Comparison of ENCODE assay signal across 22 cellular contexts in genomic region chr3:114120211-114120610, GRCh38. TPM values are rescaled to one million over a fixed set of nuclear protein-coding genes. Genes with fewer than 3 reads are reported as not detected.
DNase-seq lines count a peak whose midpoint lies in the region; ATAC-seq and TF ChIP-seq lines count a peak whose summit lies in the region.
"Had no signal": no experiment of that assay in that cellular context is flagged by ENCODE, and none has a peak within 500 bp of the region (broad histone marks: within the 10 kb centered on the region; RNA-seq: fewer than 3 reads in every experiment).

No MANE protein-coding gene starts in this region.

- H3K23ac ChIP-seq in mesenchymal stem cell (ENCODE audit: low read length in 2 of 2), result no peak overlapping the region

- H2AFZ ChIP-seq in mesenchymal stem cell (ENCODE audit: low read depth, low read length), result no peak overlapping the region
- peak overlapping the region; percentile 29 for H2AFZ ChIP-seq in smooth muscle cell (ENCODE audit: low read depth)
- H2AFZ ChIP-seq: GM23248 had no signal

- no peak overlapping the region for H3K18ac ChIP-seq in mesenchymal stem cell (ENCODE audit: low read depth in 1 of 2, low read length in 2 of 2)

- ATAC-seq in SK-N-SH treated with all-trans-retinoic acid at 6 μM for 48 hours (no peak), GM18520 (IDR thresholded peaks at IDR 0.05; ENCODE audit: unreplicated experiment) (no peak)
- ATAC-seq: A549, HepG2 had no signal

- no peak overlapping the region for H3K27ac ChIP-seq in mesenchymal stem cell (ENCODE audit: low read length, poor library complexity, severe bottlenecking)
- peak overlapping the region; percentile 28 for H3K27ac ChIP-seq in smooth muscle cell (ENCODE audit: low read depth)
- H3K27ac ChIP-seq in sigmoid colon, result no peak overlapping the region
- H3K27ac ChIP-seq: A549, BLaER1, GM23248 had no signal

- TF ChIP-seq CTCF in endothelial cell (IDR thresholded peaks at IDR 0.05; ENCODE audit: unreplicated experiment) (no peak), smooth muscle cell (IDR thresholded peaks at IDR 0.05; ENCODE audit: borderline replicate concordance, insufficient read depth, poor library complexity, severe bottlenecking) (no peak), sigmoid colon (IDR thresholded peaks at IDR 0.05) (no peak)

- DNase-seq in endothelial cell (ENCODE audit: low spot score), result no peak
- DNase-seq in mesenchymal stem cell, result peak; percentile 20
- no peak for DNase-seq in smooth muscle cell (lab: John Stamatoyannopoulos, UW; ENCODE audit: unreplicated experiment)
- no peak for DNase-seq in sigmoid colon
- no peak for DNase-seq in ACHN
- no peak for DNase-seq in NCI-H128 (lab: John Stamatoyannopoulos, UW; ENCODE audit: unreplicated experiment)
- DNase-seq: Calu3; CD4-positive, alpha-beta memory T cell; DMS79 treated with DMSO at 0.1 percent for 48 hours; GF-D8; GM23248; KBM-7 had no signal

- no peak overlapping the region for H2BK5ac ChIP-seq in mesenchymal stem cell (ENCODE audit: low read depth, low read length, poor library complexity, severe bottlenecking)

- H3F3A ChIP-seq in smooth muscle cell (ENCODE audit: low read depth), result no peaks in the 10 kb centered on the region

- no peak overlapping the region for H2BK15ac ChIP-seq in mesenchymal stem cell (ENCODE audit: low read depth, poor library complexity, severe bottlenecking)

- no peaks in the 10 kb centered on the region for H3K79me2 ChIP-seq in smooth muscle cell (ENCODE audit: low read depth)

- H3K27ac Mint-ChIP-seq in endothelial cell (ENCODE audit: unreplicated experiment), result peak overlapping the region; percentile 65
- H3K27ac Mint-ChIP-seq: CD14-positive monocyte; CD4-positive, alpha-beta memory T cell; IgD-negative memory B cell had no signal

- H3K9me3 Mint-ChIP-seq in endothelial cell (ENCODE audit: unreplicated experiment), result no peaks in the 10 kb centered on the region
- H3K9me3 Mint-ChIP-seq: CD14-positive monocyte; CD4-positive, alpha-beta memory T cell; IgD-negative memory B cell had no signal

- no peak for TF ChIP-seq POLR2A in sigmoid colon (IDR thresholded peaks at IDR 0.05)

- H3K4me2 ChIP-seq in mesenchymal stem cell (ENCODE audit: low read length, poor library complexity, severe bottlenecking) (no peak overlapping the region), smooth muscle cell (peak overlapping the region; percentile 31)
- H3K4me2 ChIP-seq: A549, BLaER1 had no signal

- H2AK5ac ChIP-seq in mesenchymal stem cell (ENCODE audit: low read length, severe bottlenecking), result no peak overlapping the region

- H4K20me1 ChIP-seq in smooth muscle cell (ENCODE audit: low read depth), result no peaks in the 10 kb centered on the region
- H4K20me1 ChIP-seq: BLaER1 had no signal

- H4K8ac ChIP-seq in mesenchymal stem cell (ENCODE audit: low read length), result no peak overlapping the region

- H3K27me3 ChIP-seq in mesenchymal stem cell (ENCODE audit: control insufficient read depth in 1 of 2, insufficient read depth in 1 of 2, low read length in 2 of 2) (no peaks in the 10 kb centered on the region), smooth muscle cell (ENCODE audit: low read depth) (no peaks in the 10 kb centered on the region), sigmoid colon (no peaks in the 10 kb centered on the region)
- H3K27me3 ChIP-seq: BLaER1 had no signal

- peaks cover 7% of the 10 kb centered on the region for H3K27me3 Mint-ChIP-seq in endothelial cell (ENCODE audit: unreplicated experiment)
- H3K27me3 Mint-ChIP-seq: CD4-positive, alpha-beta memory T cell; IgD-negative memory B cell had no signal

- in situ Hi-C loops in ACHN (cut with HindIII; ENCODE audit: low pct_ligation_motif_present, low pct_unique_long_range_greater_than_20kb, low sequenced_read_pairs), result no loop called here

- WGBS in mesenchymal stem cell, result 78% methylated on average over 3 of the region's 3 CpGs
- WGBS in smooth muscle cell (ENCODE audit: low lambda C conversion rate), result 51% methylated on average over 3 of the region's 3 CpGs
- WGBS in sigmoid colon, 2 donors, result 82 to 88% methylated on average over 3 of the region's 3 CpGs

- no peak overlapping the region for H4K91ac ChIP-seq in mesenchymal stem cell (ENCODE audit: low read length)

- H3K36me3 ChIP-seq in mesenchymal stem cell (ENCODE audit: control insufficient read depth in 1 of 2, insufficient read depth in 2 of 2, low read depth in 1 of 2, low read length in 2 of 2) (no peaks in the 10 kb centered on the region), smooth muscle cell (ENCODE audit: low read depth) (no peaks in the 10 kb centered on the region), sigmoid colon (no peaks in the 10 kb centered on the region)
- H3K36me3 ChIP-seq: BLaER1, HAP-1 had no signal

- H3K79me1 ChIP-seq in mesenchymal stem cell (replicated peaks; ENCODE audit: low read length, poor library complexity, severe bottlenecking), result no peaks in the 10 kb centered on the region

- no peak overlapping the region for H3K4me3 Mint-ChIP-seq in endothelial cell (ENCODE audit: unreplicated experiment)
- H3K4me3 Mint-ChIP-seq: CD14-positive monocyte; CD4-positive, alpha-beta memory T cell; IgD-negative memory B cell had no signal

- H3K9ac ChIP-seq in mesenchymal stem cell (ENCODE audit: low read length) (no peak overlapping the region), smooth muscle cell (ENCODE audit: low read depth) (no peak overlapping the region)
- H3K9ac ChIP-seq: BLaER1, GM23248 had no signal

- no peak overlapping the region for H2BK120ac ChIP-seq in mesenchymal stem cell (ENCODE audit: low read depth, low read length)

- H2BK12ac ChIP-seq in mesenchymal stem cell (ENCODE audit: low read length in 2 of 2), result peak overlapping the region in 1 of 2 experiments; percentile 38

- H3K4me1 ChIP-seq in mesenchymal stem cell (ENCODE audit: control insufficient read depth, insufficient read depth, low read depth, low read length), result peaks cover 2% of the 10 kb centered on the region
- peaks cover 7% of the 10 kb centered on the region for H3K4me1 ChIP-seq in smooth muscle cell (ENCODE audit: low read depth)
- H3K4me1 ChIP-seq in sigmoid colon, result no peaks in the 10 kb centered on the region
- H3K4me1 ChIP-seq: A549, BLaER1, HAP-1 had no signal

- no peaks in the 10 kb centered on the region for H3K9me3 ChIP-seq in mesenchymal stem cell (ENCODE audit: control insufficient read depth, low read length)
- no peaks in the 10 kb centered on the region for H3K9me3 ChIP-seq in smooth muscle cell (replicated peaks; ENCODE audit: low read depth)
- no peaks in the 10 kb centered on the region for H3K9me3 ChIP-seq in sigmoid colon
- H3K9me3 ChIP-seq: A549, BLaER1, HAP-1 had no signal

- no peak overlapping the region for H3K14ac ChIP-seq in mesenchymal stem cell (ENCODE audit: low read length in 2 of 2)

- intact Hi-C loops in sigmoid colon (cut with DNase I), result no loop called here

- H3K4ac ChIP-seq in mesenchymal stem cell (ENCODE audit: low read depth in 1 of 2, low read length in 2 of 2), result no peak overlapping the region

- no peaks in the 10 kb centered on the region for H3K36me3 Mint-ChIP-seq in endothelial cell (ENCODE audit: low read depth, unreplicated experiment)
- H3K36me3 Mint-ChIP-seq: CD14-positive monocyte; CD4-positive, alpha-beta memory T cell had no signal

- no peak for TF ChIP-seq EP300 in sigmoid colon (IDR thresholded peaks at IDR 0.05)

- no peak overlapping the region for H3K4me3 ChIP-seq in mesenchymal stem cell (ENCODE audit: insufficient read depth in 1 of 2, low read depth in 1 of 2, low read length in 2 of 2)
- no peak overlapping the region for H3K4me3 ChIP-seq in smooth muscle cell
- no peak overlapping the region for H3K4me3 ChIP-seq in sigmoid colon
- H3K4me3 ChIP-seq: A549, BLaER1, GM23248, HAP-1 had no signal

- H3K4me1 Mint-ChIP-seq in endothelial cell (ENCODE audit: unreplicated experiment), result peaks cover 35% of the 10 kb centered on the region
- H3K4me1 Mint-ChIP-seq: CD14-positive monocyte; CD4-positive, alpha-beta memory T cell; IgD-negative memory B cell had no signal

TF ChIP-seq in SK-N-SH treated with all-trans-retinoic acid at 6 μM for 48 hours, 23 proteins besides CTCF, POLR2A, EP300 and RAD21:
- TF ChIP-seq SNAI2 (CRISPR knock-in tag; IDR thresholded peaks at IDR 0.05), result no peak
- TF ChIP-seq ZNF8 (CRISPR knock-in tag; IDR thresholded peaks at IDR 0.05), result no peak
- TF ChIP-seq ZFP30 (CRISPR knock-in tag; IDR thresholded peaks at IDR 0.05), result no peak
- TF ChIP-seq ISL1 (CRISPR knock-in tag; IDR thresholded peaks at IDR 0.05), result peak; percentile 73
- no peak for TF ChIP-seq GLIS3 (CRISPR knock-in tag; IDR thresholded peaks at IDR 0.05)
- TF ChIP-seq TCF4 (CRISPR knock-in tag; IDR thresholded peaks at IDR 0.05; ENCODE audit: borderline replicate concordance), result peak; percentile 25; the same call in 1 of the 2 replicates
- no peak for TF ChIP-seq CREB5 (CRISPR knock-in tag; IDR thresholded peaks at IDR 0.05; ENCODE audit: low read depth)
- TF ChIP-seq OSR1 (CRISPR knock-in tag; IDR thresholded peaks at IDR 0.05), result no peak

RNA-seq across cellular contexts. Expression of gene DRD3, which starts 58.6 kb away (rescaled TPM):
- total RNA-seq in endothelial cell (ENCODE audit: unreplicated experiment), result not detected
- polyA plus RNA-seq in mesenchymal stem cell (2013, experiment 1 of 2), result not detected
- polyA plus RNA-seq in mesenchymal stem cell (2013, experiment 2 of 2), result not detected
- total RNA-seq in smooth muscle cell, result 0.09 TPM in 1 of 2 replicates, not detected in the other
- polyA plus RNA-seq in smooth muscle cell, result not detected in 2 replicates
- not detected for total RNA-seq in sigmoid colon
- not detected for polyA plus RNA-seq in sigmoid colon
- total RNA-seq: Calu3, GM23248, H4, HepG2 had no signal
- polyA plus RNA-seq: A549; AG04450; CD14-positive monocyte; CD4-positive, alpha-beta memory T cell; GM23248; HepG2; IgD-negative memory B cell had no signal
